2 cellular contexts compared by ENCODE assay signal in genomic region chr1:244792188-244792850, GRCh38.
TF ChIP-seq lines count a peak whose summit lies in the region.

No MANE protein-coding gene starts in this region.

TF ChIP-seq in liver, 16 proteins besides CTCF, POLR2A, EP300 and RAD21:
- TF ChIP-seq JUND (IDR thresholded peaks at IDR 0.05) (no peak), YY1 (IDR thresholded peaks at IDR 0.05) (no peak), FOXA1 (IDR thresholded peaks at IDR 0.05) (peak; percentile 21), FOXA2 (IDR thresholded peaks at IDR 0.05) (peak; percentile 80), RXRA (IDR thresholded peaks at IDR 0.05) (peak in 1 of 2 donors; percentile 43), EGR1 (IDR thresholded peaks at IDR 0.05; ENCODE audit: low read depth in 2 of 2) (no peak), NR2F2 (IDR thresholded peaks at IDR 0.05) (no peak), REST (IDR thresholded peaks at IDR 0.05) (no peak), TAF1 (conservative IDR thresholded peaks at IDR 0.05) (no peak), ATF3 (IDR thresholded peaks at IDR 0.05) (no peak), HNF4A (conservative IDR thresholded peaks at IDR 0.05) (peak; percentile 62 to 63), SP1 (IDR thresholded peaks at IDR 0.05) (peak; percentile 11), HNF4G (IDR thresholded peaks at IDR 0.05) (no peak), ZBTB33 (IDR thresholded peaks at IDR 0.05) (no peak), GABPA (IDR thresholded peaks at IDR 0.05 in 1 of 2, conservative IDR thresholded peaks at IDR 0.05 in 1 of 2) (no peak)
- TF ChIP-seq, protein P1, sequence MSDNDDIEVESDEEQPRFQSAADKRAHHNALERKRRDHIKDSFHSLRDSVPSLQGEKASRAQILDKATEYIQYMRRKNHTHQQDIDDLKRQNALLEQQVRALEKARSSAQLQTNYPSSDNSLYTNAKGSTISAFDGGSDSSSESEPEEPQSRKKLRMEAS (IDR thresholded peaks at IDR 0.05): no peak

TF ChIP-seq in HepG2, 621 proteins besides CTCF, POLR2A, EP300 and RAD21:
- TF ChIP-seq ZNF577 (CRISPR knock-in tag; IDR thresholded peaks at IDR 0.05; ENCODE audit: borderline replicate concordance, low read depth) (no peak), ZNF547 (CRISPR knock-in tag; IDR thresholded peaks at IDR 0.05) (no peak), SALL2 (CRISPR knock-in tag; IDR thresholded peaks at IDR 0.05) (no peak), YEATS4 (CRISPR knock-in tag; IDR thresholded peaks at IDR 0.05; ENCODE audit: borderline replicate concordance) (no peak), ZNF614 (CRISPR knock-in tag; IDR thresholded peaks at IDR 0.05; ENCODE audit: borderline replicate concordance) (no peak), RXRA (CRISPR knock-in tag; IDR thresholded peaks at IDR 0.05) (no peak), ZNF256 (CRISPR knock-in tag; conservative IDR thresholded peaks at IDR 0.05) (no peak), DNMT1 (CRISPR knock-in tag; IDR thresholded peaks at IDR 0.05) (no peak), ZNF607 (CRISPR knock-in tag; IDR thresholded peaks at IDR 0.05; ENCODE audit: borderline replicate concordance) (no peak)
- TF ChIP-seq, protein P2, sequence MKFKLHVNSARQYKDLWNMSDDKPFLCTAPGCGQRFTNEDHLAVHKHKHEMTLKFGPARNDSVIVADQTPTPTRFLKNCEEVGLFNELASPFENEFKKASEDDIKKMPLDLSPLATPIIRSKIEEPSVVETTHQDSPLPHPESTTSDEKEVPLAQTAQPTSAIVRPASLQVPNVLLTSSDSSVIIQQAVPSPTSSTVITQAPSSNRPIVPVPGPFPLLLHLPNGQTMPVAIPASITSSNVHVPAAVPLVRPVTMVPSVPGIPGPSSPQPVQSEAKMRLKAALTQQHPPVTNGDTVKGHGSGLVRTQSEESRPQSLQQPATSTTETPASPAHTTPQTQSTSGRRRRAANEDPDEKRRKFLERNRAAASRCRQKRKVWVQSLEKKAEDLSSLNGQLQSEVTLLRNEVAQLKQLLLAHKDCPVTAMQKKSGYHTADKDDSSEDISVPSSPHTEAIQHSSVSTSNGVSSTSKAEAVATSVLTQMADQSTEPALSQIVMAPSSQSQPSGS (CRISPR knock-in tag; IDR thresholded peaks at IDR 0.05): no peak
- TF ChIP-seq, protein P3, sequence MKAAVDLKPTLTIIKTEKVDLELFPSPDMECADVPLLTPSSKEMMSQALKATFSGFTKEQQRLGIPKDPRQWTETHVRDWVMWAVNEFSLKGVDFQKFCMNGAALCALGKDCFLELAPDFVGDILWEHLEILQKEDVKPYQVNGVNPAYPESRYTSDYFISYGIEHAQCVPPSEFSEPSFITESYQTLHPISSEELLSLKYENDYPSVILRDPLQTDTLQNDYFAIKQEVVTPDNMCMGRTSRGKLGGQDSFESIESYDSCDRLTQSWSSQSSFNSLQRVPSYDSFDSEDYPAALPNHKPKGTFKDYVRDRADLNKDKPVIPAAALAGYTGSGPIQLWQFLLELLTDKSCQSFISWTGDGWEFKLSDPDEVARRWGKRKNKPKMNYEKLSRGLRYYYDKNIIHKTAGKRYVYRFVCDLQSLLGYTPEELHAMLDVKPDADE (CRISPR knock-in tag; IDR thresholded peaks at IDR 0.05): no peak
